Comparison of ENCODE assay signal across 8 cellular contexts in genomic region chr7:75780647-75781273, GRCh38. TPM values are rescaled to one million over a fixed set of nuclear protein-coding genes. Genes with fewer than 3 reads are reported as not detected.
"Had no signal": no experiment of that assay in that cellular context is flagged by ENCODE, and none has a peak within 500 bp of the region (broad histone marks: within the 10 kb centered on the region; RNA-seq: fewer than 3 reads in every experiment).

No MANE protein-coding gene starts in this region.

RNA-seq across cellular contexts. Expression of gene CCL26, which starts 8.7 kb away (rescaled TPM):
- total RNA-seq: activated CD4-positive, alpha-beta T cell treated with anti-CD3 and anti-CD28 coated beads, Interleukin-2, amount 10 ng/mL, durations not matched to agents 7 days and 5 days; activated naive CD4-positive, alpha-beta T cell treated with anti-CD3 and anti-CD28 coated beads for 36 hours; activated naive CD8-positive, alpha-beta T cell treated with anti-CD3 and anti-CD28 coated beads for 36 hours; activated T-cell treated with anti-CD3 and anti-CD28 coated beads, Interleukin-2, amount 50 U/mL, for 4 hours; cardiac muscle cell; PC-9; SK-MEL-5 had no signal
- polyA plus RNA-seq: cardiac muscle cell had no signal

RNA-seq across cellular contexts. Expression of gene CCL24, which starts 32.8 kb away (rescaled TPM):
- total RNA-seq: activated CD4-positive, alpha-beta memory T cell treated with anti-CD3 and anti-CD28 coated beads for 36 hours; activated CD4-positive, alpha-beta T cell treated with anti-CD3 and anti-CD28 coated beads, Interleukin-2, amount 10 ng/mL, durations not matched to agents 7 days and 5 days; activated naive CD4-positive, alpha-beta T cell treated with anti-CD3 and anti-CD28 coated beads for 36 hours; activated naive CD8-positive, alpha-beta T cell treated with anti-CD3 and anti-CD28 coated beads for 36 hours; activated T-cell treated with anti-CD3 and anti-CD28 coated beads, Interleukin-2, amount 50 U/mL, for 4 hours; cardiac muscle cell; PC-9; SK-MEL-5 had no signal
- polyA plus RNA-seq: cardiac muscle cell had no signal
